2 cellular contexts compared by ENCODE assay signal in the genomic region with DNA sequence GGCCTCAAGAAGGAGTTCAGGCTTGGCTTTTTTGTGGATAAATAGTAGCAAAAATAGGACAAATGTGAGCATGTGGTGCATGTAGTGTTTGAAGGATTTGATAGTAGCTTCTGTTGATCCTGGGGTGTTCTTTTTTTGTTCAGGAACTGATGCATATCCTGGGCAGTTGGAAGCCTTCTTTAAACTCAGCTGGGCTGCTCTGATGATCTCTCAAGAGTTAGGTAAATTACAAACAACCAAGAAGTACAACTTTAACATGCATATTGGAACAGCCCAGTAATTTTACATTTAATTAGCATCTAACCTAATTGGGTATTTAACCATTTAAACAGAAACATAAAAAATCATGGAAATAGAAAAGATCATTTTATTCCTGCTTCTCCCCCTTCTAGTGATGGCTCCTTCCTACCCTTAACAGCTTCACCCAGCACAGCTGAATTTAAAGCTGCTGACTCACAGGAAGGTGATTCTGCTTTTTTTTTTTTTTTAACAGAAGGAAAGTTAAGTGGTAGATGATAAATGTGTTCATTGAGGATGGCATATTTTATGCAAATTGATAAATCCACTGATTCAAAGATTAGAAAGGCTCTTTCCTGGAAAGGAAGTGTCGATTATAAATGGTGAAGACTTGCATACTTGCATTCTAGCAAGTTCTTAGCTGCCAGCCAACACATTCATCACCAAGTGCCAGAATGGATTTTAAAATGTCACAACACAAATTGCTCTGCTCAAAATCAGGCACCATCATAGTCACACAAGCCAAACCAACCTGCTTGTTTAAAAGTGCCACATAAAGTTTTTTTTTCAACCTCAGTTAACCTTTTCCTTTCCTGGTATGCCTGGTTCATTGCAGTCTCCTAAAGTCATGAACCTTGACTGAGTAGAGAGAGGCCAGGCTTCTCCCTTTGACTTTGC.
A peak's percentile ranks its signal among the peaks of the same experiment; 100 is the strongest.
TF ChIP-seq lines count a peak whose summit lies in the region.

No MANE protein-coding gene starts in this region.

TF ChIP-seq in HepG2, 621 proteins besides CTCF, POLR2A, EP300 and RAD21:
- TF ChIP-seq ISX (CRISPR knock-in tag; conservative IDR thresholded peaks at IDR 0.05) (no peak), TBX3 (IDR thresholded peaks at IDR 0.05; ENCODE audit: borderline replicate concordance) (no peak), ZNF567 (CRISPR knock-in tag; IDR thresholded peaks at IDR 0.05; ENCODE audit: borderline replicate concordance) (no peak), SMYD3 (CRISPR knock-in tag; IDR thresholded peaks at IDR 0.05) (no peak), RBM39 (IDR thresholded peaks at IDR 0.05; ENCODE audit: low read depth, low read length, poor library complexity, severe bottlenecking) (no peak), NFATC3 (CRISPR knock-in tag; IDR thresholded peaks at IDR 0.05) (no peak), SNRNP70 (IDR thresholded peaks at IDR 0.05; ENCODE audit: low read depth, low read length) (no peak), ZNF253 (CRISPR knock-in tag; IDR thresholded peaks at IDR 0.05; ENCODE audit: borderline replicate concordance) (no peak), ELF4 (CRISPR knock-in tag; IDR thresholded peaks at IDR 0.05; ENCODE audit: borderline replicate concordance) (no peak), ZNF773 (CRISPR knock-in tag; IDR thresholded peaks at IDR 0.05; ENCODE audit: borderline replicate concordance) (no peak), MYNN (CRISPR knock-in tag; IDR thresholded peaks at IDR 0.05; ENCODE audit: low read depth) (no peak)

TF ChIP-seq in SK-N-SH treated with all-trans-retinoic acid at 6 μM for 48 hours, 23 proteins besides CTCF, POLR2A, EP300 and RAD21:
- TF ChIP-seq, protein P1, sequence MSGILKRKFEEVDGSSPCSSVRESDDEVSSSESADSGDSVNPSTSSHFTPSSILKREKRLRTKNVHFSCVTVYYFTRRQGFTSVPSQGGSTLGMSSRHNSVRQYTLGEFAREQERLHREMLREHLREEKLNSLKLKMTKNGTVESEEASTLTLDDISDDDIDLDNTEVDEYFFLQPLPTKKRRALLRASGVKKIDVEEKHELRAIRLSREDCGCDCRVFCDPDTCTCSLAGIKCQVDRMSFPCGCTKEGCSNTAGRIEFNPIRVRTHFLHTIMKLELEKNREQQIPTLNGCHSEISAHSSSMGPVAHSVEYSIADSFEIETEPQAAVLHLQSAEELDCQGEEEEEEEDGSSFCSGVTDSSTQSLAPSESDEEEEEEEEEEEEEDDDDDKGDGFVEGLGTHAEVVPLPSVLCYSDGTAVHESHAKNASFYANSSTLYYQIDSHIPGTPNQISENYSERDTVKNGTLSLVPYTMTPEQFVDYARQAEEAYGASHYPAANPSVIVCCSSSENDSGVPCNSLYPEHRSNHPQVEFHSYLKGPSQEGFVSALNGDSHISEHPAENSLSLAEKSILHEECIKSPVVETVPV (CRISPR knock-in tag; IDR thresholded peaks at IDR 0.05): no peak
- TF ChIP-seq ISL1 (CRISPR knock-in tag; IDR thresholded peaks at IDR 0.05): peak; percentile 50; the same call in 1 of the 2 replicates
